Comparison of ENCODE assay signal across 8 cellular contexts in genomic region chr16:28974007-28974436, GRCh38. TPM values are rescaled to one million over a fixed set of nuclear protein-coding genes. Genes with fewer than 3 reads are reported as not detected.
DNase-seq lines count a peak whose midpoint lies in the region; ATAC-seq lines count a peak whose summit lies in the region.

No MANE protein-coding gene starts in this region.

- H3K18ac ChIP-seq in neuronal stem cell (ENCODE audit: low read length), result no peak overlapping the region

- H3K36me3 ChIP-seq in neuronal stem cell (replicated peaks in 1 of 2; ENCODE audit: control insufficient read depth in 2 of 2, insufficient read depth in 2 of 2, low read length in 2 of 2), result peaks cover 4 to 6% of the 10 kb centered on the region in 2 donors

- H3K27ac ChIP-seq in neuronal stem cell (replicated peaks; ENCODE audit: low read length), result peak overlapping the region; percentile 89

- H2AK5ac ChIP-seq in neuronal stem cell (ENCODE audit: low read depth, low read length), result no peak overlapping the region

- H2BK15ac ChIP-seq in neuronal stem cell (ENCODE audit: low read length), result no peak overlapping the region

- ATAC-seq in HG02885 (IDR thresholded peaks at IDR 0.05; ENCODE audit: poor library complexity, unreplicated experiment), result peak; percentile 24
- ATAC-seq in activated naive CD4-positive, alpha-beta T cell treated with anti-CD3 and anti-CD28 coated beads, Interleukin-2, amount 50 U/mL, for 72 hours, result peak; percentile 16 to 17

- DNase-seq in activated T-cell treated with anti-CD3 and anti-CD28 coated beads for 24 hours (ENCODE audit: low read depth) (peak; percentile 31), NCI-H345 treated with DMSO at 0.1 percent for 48 hours (lab: John Stamatoyannopoulos, UW; ENCODE audit: unreplicated experiment) (peak; percentile 56), glomerular visceral epithelial cell (ENCODE audit: extremely low spot score) (peak; percentile 63), neuronal stem cell (ENCODE audit: low spot score) (peak; percentile 59)
- DNase-seq in activated T-cell treated with anti-CD3 and anti-CD28 coated beads, Interleukin-2, amount 50 U/mL, for 1 hour, result no peak
- DNase-seq in activated naive CD4-positive, alpha-beta T cell treated with anti-CD3 and anti-CD28 coated beads, Interleukin-2, amount 50 U/mL, for 72 hours (ENCODE audit: low spot score in 2 of 2), result no peak
- DNase-seq in effector CD8-positive, alpha-beta T cell (lab: John Stamatoyannopoulos, UW), result no peak

- H3K9me3 ChIP-seq in neuronal stem cell (replicated peaks in 1 of 2; ENCODE audit: control insufficient read depth in 2 of 2, insufficient read depth in 1 of 2, low read depth in 1 of 2, low read length in 2 of 2), result no peaks in the 10 kb centered on the region

- peak overlapping the region; percentile 92 for H3K4me2 ChIP-seq in neuronal stem cell (ENCODE audit: insufficient read depth, low read length, poor library complexity, severe bottlenecking)

- peak overlapping the region; percentile 90 to 99 for H3K27ac Mint-ChIP-seq in activated naive CD4-positive, alpha-beta T cell treated with anti-CD3 and anti-CD28 coated beads, Interleukin-2, amount 50 U/mL, for 72 hours

- H3K27me3 ChIP-seq in neuronal stem cell (ENCODE audit: control insufficient read depth in 3 of 3, insufficient read depth in 3 of 3, low read depth in 1 of 3, low read length in 3 of 3), result no peaks in the 10 kb centered on the region

- H3K4me3 ChIP-seq in neuronal stem cell (ENCODE audit: low read length in 2 of 2), result peak overlapping the region; percentile 79 to 82

- no CpG with 5 or more reads among the region's 17 CpGs for WGBS in neuronal stem cell (ENCODE audit: extremely low coverage in 2 of 2, insufficient read length in 2 of 2, insufficient replicate concordance in 1 of 2), 2 donors

- peak overlapping the region; percentile 80 for H2AFZ ChIP-seq in neuronal stem cell (ENCODE audit: low read length)

- H3K9me3 Mint-ChIP-seq in activated naive CD4-positive, alpha-beta T cell treated with anti-CD3 and anti-CD28 coated beads, Interleukin-2, amount 50 U/mL, for 72 hours, result no peaks in the 10 kb centered on the region

- peaks cover 4% of the 10 kb centered on the region for H3K79me1 ChIP-seq in neuronal stem cell (ENCODE audit: low read depth, low read length)

- H2BK12ac ChIP-seq in neuronal stem cell (ENCODE audit: low read length), result no peak overlapping the region

- no peak overlapping the region for H3K14ac ChIP-seq in neuronal stem cell (ENCODE audit: low read length)

- no peak overlapping the region for H3K23ac ChIP-seq in neuronal stem cell (ENCODE audit: low read depth, low read length, poor library complexity)

- H3K4ac ChIP-seq in neuronal stem cell (ENCODE audit: low read length), result no peak overlapping the region

- no peak overlapping the region for H2BK120ac ChIP-seq in neuronal stem cell (ENCODE audit: low read depth, low read length)

- H3K9ac ChIP-seq in neuronal stem cell (ENCODE audit: low read depth, low read length, poor library complexity), result peak overlapping the region; percentile 75

- no peak overlapping the region for H2BK5ac ChIP-seq in neuronal stem cell (ENCODE audit: low read length)

- peaks cover 5 to 6% of the 10 kb centered on the region in 2 donors for H3K4me1 ChIP-seq in neuronal stem cell (ENCODE audit: control insufficient read depth in 2 of 2, insufficient read depth in 1 of 2, low read depth in 1 of 2, low read length in 2 of 2)

- peaks cover 5 to 6% of the 10 kb centered on the region in 2 donors for H3K36me3 Mint-ChIP-seq in activated naive CD4-positive, alpha-beta T cell treated with anti-CD3 and anti-CD28 coated beads, Interleukin-2, amount 50 U/mL, for 72 hours

- H4K91ac ChIP-seq in neuronal stem cell (ENCODE audit: low read depth, low read length, poor library complexity), result no peak overlapping the region

- H4K8ac ChIP-seq in neuronal stem cell (ENCODE audit: low read depth, low read length), result no peak overlapping the region

RNA-seq across cellular contexts. Expression of gene SPNS1, which starts 0.6 kb away (rescaled TPM):
- 10 to 100 TPM; 16.3 to 19.9 TPM for total RNA-seq in activated naive CD4-positive, alpha-beta T cell treated with anti-CD3 and anti-CD28 coated beads, Interleukin-2, amount 50 U/mL, for 72 hours
- 21.5 TPM for polyA plus RNA-seq in neuronal stem cell (2013, experiment 1 of 2)
- 21.8 TPM for polyA plus RNA-seq in neuronal stem cell (2013, experiment 2 of 2)

RNA-seq across cellular contexts. Expression of gene LAT, which starts 10.8 kb away (rescaled TPM):
- 100 to 1,000 TPM; 171 to 440 TPM for total RNA-seq in activated naive CD4-positive, alpha-beta T cell treated with anti-CD3 and anti-CD28 coated beads, Interleukin-2, amount 50 U/mL, for 72 hours
- 1.8 TPM for polyA plus RNA-seq in neuronal stem cell (2013, experiment 1 of 2)
- 1.7 TPM for polyA plus RNA-seq in neuronal stem cell (2013, experiment 2 of 2)

RNA-seq across cellular contexts. Expression of gene NFATC2IP, which starts 23.3 kb away (rescaled TPM):
- total RNA-seq in activated naive CD4-positive, alpha-beta T cell treated with anti-CD3 and anti-CD28 coated beads, Interleukin-2, amount 50 U/mL, for 72 hours, result 10 to 100 TPM; 94.5 to 96.8 TPM
- polyA plus RNA-seq in neuronal stem cell (2013, experiment 1 of 2), result 22.8 TPM
- polyA plus RNA-seq in neuronal stem cell (2013, experiment 2 of 2), result 23.4 TPM

RNA-seq across cellular contexts. Expression of gene CD19, which starts 42.3 kb away (rescaled TPM):
- total RNA-seq in activated naive CD4-positive, alpha-beta T cell treated with anti-CD3 and anti-CD28 coated beads, Interleukin-2, amount 50 U/mL, for 72 hours, result 1 to 10 TPM in 1 of 2 donors, under 1 TPM in 1; 0.32 to 1.2 TPM
- polyA plus RNA-seq in neuronal stem cell (2013, experiment 1 of 2), result 0.21 TPM
- polyA plus RNA-seq in neuronal stem cell (2013, experiment 2 of 2), result 0.14 TPM

RNA-seq across cellular contexts. Expression of gene RABEP2, which starts 49.0 kb away (rescaled TPM):
- 10 to 100 TPM; 20.7 to 25.1 TPM for total RNA-seq in activated naive CD4-positive, alpha-beta T cell treated with anti-CD3 and anti-CD28 coated beads, Interleukin-2, amount 50 U/mL, for 72 hours
- polyA plus RNA-seq in neuronal stem cell (2013, experiment 1 of 2), result 5.9 TPM
- polyA plus RNA-seq in neuronal stem cell (2013, experiment 2 of 2), result 5.4 TPM

Comparison
In these comparisons a context has a peak if more than half of its experiments do, and no peak if none do; other contexts are left out.
1. DNase-seq: peak in activated T-cell treated with anti-CD3 and anti-CD28 coated beads for 24 hours (single experiment), NCI-H345 treated with DMSO at 0.1 percent for 48 hours (single experiment), glomerular visceral epithelial cell (single experiment) and neuronal stem cell (single experiment); none in activated T-cell treated with anti-CD3 and anti-CD28 coated beads, Interleukin-2, amount 50 U/mL, for 1 hour (single experiment), activated naive CD4-positive, alpha-beta T cell treated with anti-CD3 and anti-CD28 coated beads, Interleukin-2, amount 50 U/mL, for 72 hours (0 of 2) and effector CD8-positive, alpha-beta T cell (single experiment).